ENCODE assay signal across 9 cellular contexts in genomic region chr1:172443666-172444453, GRCh38. TPM values are rescaled to one million over a fixed set of nuclear protein-coding genes. Genes with fewer than 3 reads are reported as not detected.
DNase-seq lines count a peak whose midpoint lies in the region; ATAC-seq, FAIRE-seq and TF ChIP-seq lines count a peak whose summit lies in the region.
"Had no signal": no experiment of that assay in that cellular context is flagged by ENCODE, and none has a peak within 500 bp of the region (broad histone marks: within the 10 kb centered on the region; RNA-seq: fewer than 3 reads in every experiment).

PIGC (minus strand) TSS chr1:172444069; CDS start chr1:172442622, 1,447 bp downstream.

- DNase-seq in AG08396 (ENCODE audit: low spot score) (peak; percentile 95), NCI-H2227 treated with DMSO at 0.1 percent for 48 hours (lab: John Stamatoyannopoulos, UW) (peak; percentile 86), bronchial epithelial cell (ENCODE audit: low read depth) (peak; percentile 73), iris pigment epithelial cell (ENCODE audit: low read depth) (peak; percentile 83)
- peak; percentile 85 to 94 for DNase-seq in stimulated activated CD4-positive, alpha-beta T cell treated with anti-CD3 and anti-CD28 coated beads, Interleukin-12 subunit alpha, Interleukin-12 subunit beta, amount 100 ng/mL, for 24 hours (ENCODE audit: low read depth in 2 of 2)

- no peak for FAIRE-seq in bronchial epithelial cell (lab: Jason Lieb, UNC)
- FAIRE-seq: colon had no signal

- TF ChIP-seq CTCF in WI38 (IDR thresholded peaks at IDR 0.05; ENCODE audit: low read depth, low read length) (peak; percentile 80), bronchial epithelial cell (IDR thresholded peaks at IDR 0.05; ENCODE audit: insufficient read depth, low read length, severe bottlenecking) (peak; percentile 93)

- ATAC-seq in GM18907 (IDR thresholded peaks at IDR 0.05; ENCODE audit: unreplicated experiment) (peak; percentile 100), HG03159 (IDR thresholded peaks at IDR 0.05; ENCODE audit: unreplicated experiment) (peak; percentile 98)

- H3K4me3 ChIP-seq in WI38 (ENCODE audit: low read depth, low read length), result peak within 1 kb of the TSS; percentile 77
- H3K4me3 ChIP-seq in bronchial epithelial cell (ENCODE audit: low read depth, low read length), result peak within 1 kb of the TSS; percentile 84

- peaks cover 2% of the 10 kb centered on the region for H3K36me3 ChIP-seq in bronchial epithelial cell (ENCODE audit: control insufficient read depth, insufficient read depth, low read length)

- no peaks in the 10 kb centered on the region for H3K27me3 ChIP-seq in bronchial epithelial cell (ENCODE audit: control insufficient read depth, insufficient read depth, low read length)

RNA-seq across cellular contexts. Expression of gene PIGC, which starts in this region (rescaled TPM):
- 16.8 and 16.9 TPM in 2 replicates for total RNA-seq in bronchial epithelial cell

Comparison
In these comparisons a context has a peak if more than half of its experiments do, and no peak if none do; other contexts are left out.
1. Peak in every context shown above with its lines: DNase-seq, ATAC-seq and H3K4me3 ChIP-seq.